In genomic region chr4:39497909-39498723, GRCh38 we compare ENCODE assay signal across 23 cellular contexts. TPM values are rescaled to one million over a fixed set of nuclear protein-coding genes. Genes with fewer than 3 reads are reported as not detected.
DNase-seq lines count a peak whose midpoint lies in the region; ATAC-seq and TF ChIP-seq lines count a peak whose summit lies in the region.
"Had no signal": no experiment of that assay in that cellular context is flagged by ENCODE, and none has a peak within 500 bp of the region (broad histone marks: within the 10 kb centered on the region; RNA-seq: fewer than 3 reads in every experiment).

No MANE protein-coding gene starts in this region.

- peaks cover 36% of the 10 kb centered on the region for H3K36me3 Mint-ChIP-seq in WTC11
- peaks cover 25% of the 10 kb centered on the region for H3K36me3 Mint-ChIP-seq in progenitor cell of endocrine pancreas (ENCODE audit: insufficient read depth)
- peaks cover 19% of the 10 kb centered on the region for H3K36me3 Mint-ChIP-seq in type B pancreatic cell

- H3K4me3 Mint-ChIP-seq in WTC11 (no peak overlapping the region), progenitor cell of endocrine pancreas (ENCODE audit: low read depth) (no peak overlapping the region), type B pancreatic cell (no peak overlapping the region)
- H3K4me3 Mint-ChIP-seq: CD4-positive, CD25-positive, alpha-beta regulatory T cell; H9; HFFc6 had no signal

- POLR2A ChIA-PET in WTC11 (lab: Charles Lee) = no interaction called here

- no peak for ATAC-seq in WTC11
- ATAC-seq: GM12878, Right ventricle myocardium inferior had no signal

- no peaks in the 10 kb centered on the region for H3K9me3 Mint-ChIP-seq in WTC11
- no peaks in the 10 kb centered on the region for H3K9me3 Mint-ChIP-seq in progenitor cell of endocrine pancreas (ENCODE audit: low read depth)
- no peaks in the 10 kb centered on the region for H3K9me3 Mint-ChIP-seq in type B pancreatic cell
- H3K9me3 Mint-ChIP-seq: CD4-positive, CD25-positive, alpha-beta regulatory T cell; H9; HFFc6 had no signal

- H3K27me3 Mint-ChIP-seq in WTC11 (ENCODE audit: low read depth) = no peaks in the 10 kb centered on the region
- H3K27me3 Mint-ChIP-seq in progenitor cell of endocrine pancreas = no peaks in the 10 kb centered on the region
- H3K27me3 Mint-ChIP-seq in type B pancreatic cell = no peaks in the 10 kb centered on the region
- H3K27me3 Mint-ChIP-seq: CD4-positive, CD25-positive, alpha-beta regulatory T cell had no signal

- intact Hi-C loops in cardiac septum (cut with DNase I) = no loop called here

- H3K27ac Mint-ChIP-seq in WTC11 (no peak overlapping the region), progenitor cell of endocrine pancreas (peak overlapping the region; percentile 45), type B pancreatic cell (no peak overlapping the region)
- H3K27ac Mint-ChIP-seq: HFFc6 had no signal

- no peak overlapping the region for H3K4me3 ChIP-seq in right atrium auricular region
- H3K4me3 ChIP-seq: GM12878 had no signal

- no peak for TF ChIP-seq POLR2A in erythroblast (IDR thresholded peaks at IDR 0.05; ENCODE audit: low read length)

- H3K36me3 ChIP-seq in right atrium auricular region = peaks cover 41% of the 10 kb centered on the region

- H3K4me1 ChIP-seq in right atrium auricular region = peaks cover 0 to 7% of the 10 kb centered on the region in 2 donors

- DNase-seq in right atrium auricular region (ENCODE audit: low spot score) (peak; percentile 43), cardiac septum (ENCODE audit: low spot score) (no peak), WTC11 (ENCODE audit: low spot score) (no peak), erythroblast (lab: John Stamatoyannopoulos, UW) (peak; percentile 10 to 70), progenitor cell of endocrine pancreas (ENCODE audit: low spot score, unreplicated experiment) (no peak), cerebellar nuclear complex (lab: John Stamatoyannopoulos, UW) (no peak), T-helper 2 cell (no peak), type B pancreatic cell (ENCODE audit: extremely low spot score, unreplicated experiment) (no peak)
- DNase-seq: CD4-positive, CD25-positive, alpha-beta regulatory T cell; DMS 273 treated with DMSO at 0.1 percent for 48 hours; DMS79 treated with DMSO at 0.1 percent for 48 hours; H9; HFFc6; NCI-H1105; NCI-H146; NCI-H2029 treated with DMSO at 0.1 percent for 48 hours; NCI-H2171 treated with DMSO at 0.1 percent for 48 hours; NCI-H524 treated with DMSO at 0.1 percent for 48 hours; OCI-M1 had no signal

- no peaks in the 10 kb centered on the region for H3K4me1 Mint-ChIP-seq in WTC11
- H3K4me1 Mint-ChIP-seq in progenitor cell of endocrine pancreas (ENCODE audit: low read depth) = no peaks in the 10 kb centered on the region
- no peaks in the 10 kb centered on the region for H3K4me1 Mint-ChIP-seq in type B pancreatic cell (ENCODE audit: unreplicated experiment)
- H3K4me1 Mint-ChIP-seq: CD4-positive, CD25-positive, alpha-beta regulatory T cell; H9 had no signal

- no peak overlapping the region for H3K27ac ChIP-seq in right atrium auricular region
- H3K27ac ChIP-seq: HL-60, KMS-11 had no signal

- no peaks in the 10 kb centered on the region for H3K9me3 ChIP-seq in right atrium auricular region

- no peak for TF ChIP-seq CTCF in right atrium auricular region (IDR thresholded peaks at IDR 0.05)
- no peak for TF ChIP-seq CTCF in WTC11 (IDR thresholded peaks at IDR 0.05)
- TF ChIP-seq CTCF in progenitor cell of endocrine pancreas (IDR thresholded peaks at IDR 0.05; ENCODE audit: unreplicated experiment) = no peak
- TF ChIP-seq CTCF in type B pancreatic cell (conservative IDR thresholded peaks at IDR 0.05) = no peak

- CTCF ChIA-PET in WTC11 (lab: Charles Lee) = no interaction called here

- no peaks in the 10 kb centered on the region for H3K27me3 ChIP-seq in right atrium auricular region

TF ChIP-seq in WTC11, 78 proteins besides CTCF, POLR2A, EP300 and RAD21:
- TF ChIP-seq GABPB1 (CRISPR knock-in tag; IDR thresholded peaks at IDR 0.05) (peak; percentile 59; the same call in 1 of the 2 replicates), MAX (CRISPR knock-in tag; IDR thresholded peaks at IDR 0.05) (no peak), ATF1 (CRISPR knock-in tag; IDR thresholded peaks at IDR 0.05) (no peak), ZBTB43 (CRISPR knock-in tag; IDR thresholded peaks at IDR 0.05) (no peak), FOXP1 (CRISPR knock-in tag; IDR thresholded peaks at IDR 0.05; ENCODE audit: borderline replicate concordance) (no peak), ZNF232 (CRISPR knock-in tag; IDR thresholded peaks at IDR 0.05) (no peak)

RNA-seq across cellular contexts. Expression of gene UGDH, which starts 29.1 kb away (rescaled TPM):
- total RNA-seq in right atrium auricular region = 10 to 100 TPM; 12.2 to 34.7 TPM
- 18.1 TPM for total RNA-seq in cardiac septum
- total RNA-seq in WTC11 (2021) = 80.2 to 97.5 TPM (median 89.0 TPM) in 3 replicates
- total RNA-seq in progenitor cell of endocrine pancreas = 518 and 607 TPM in 2 replicates
- total RNA-seq in type B pancreatic cell (ENCODE audit: low replicate concordance) = 124 and 128 TPM in 2 replicates

RNA-seq across cellular contexts. Expression of gene LIAS, which starts 39.3 kb away (rescaled TPM):
- total RNA-seq in right atrium auricular region (10 to 100 TPM in 1 of 2 donors, 1 to 10 TPM in 1; 6.9 to 18.7 TPM), cardiac septum (15.2 TPM), WTC11 (2021) (23.1 to 23.5 TPM (median 23.1 TPM) in 3 replicates), progenitor cell of endocrine pancreas (17.0 and 18.4 TPM in 2 replicates), type B pancreatic cell (ENCODE audit: low replicate concordance) (21.0 and 22.0 TPM in 2 replicates)

RNA-seq across cellular contexts. Expression of gene RPL9, which starts 39.4 kb away (rescaled TPM):
- total RNA-seq in right atrium auricular region (1,000 to 10,000 TPM; 2,057 to 2,637 TPM), cardiac septum (532 TPM), WTC11 (2021) (1,191 to 1,343 TPM (median 1,328 TPM) in 3 replicates), progenitor cell of endocrine pancreas (1,349 and 1,450 TPM in 2 replicates), type B pancreatic cell (ENCODE audit: low replicate concordance) (1,623 and 1,887 TPM in 2 replicates)

Comparison
In these comparisons a context has a peak if more than half of its experiments do, and no peak if none do; other contexts are left out.
1. DNase-seq: peak in right atrium auricular region (single experiment) and erythroblast (2 of 2); none in cardiac septum (single experiment), WTC11 (single experiment), progenitor cell of endocrine pancreas (single experiment), cerebellar nuclear complex (0 of 2), T-helper 2 cell (0 of 5) and type B pancreatic cell (single experiment).